In the genomic region with DNA sequence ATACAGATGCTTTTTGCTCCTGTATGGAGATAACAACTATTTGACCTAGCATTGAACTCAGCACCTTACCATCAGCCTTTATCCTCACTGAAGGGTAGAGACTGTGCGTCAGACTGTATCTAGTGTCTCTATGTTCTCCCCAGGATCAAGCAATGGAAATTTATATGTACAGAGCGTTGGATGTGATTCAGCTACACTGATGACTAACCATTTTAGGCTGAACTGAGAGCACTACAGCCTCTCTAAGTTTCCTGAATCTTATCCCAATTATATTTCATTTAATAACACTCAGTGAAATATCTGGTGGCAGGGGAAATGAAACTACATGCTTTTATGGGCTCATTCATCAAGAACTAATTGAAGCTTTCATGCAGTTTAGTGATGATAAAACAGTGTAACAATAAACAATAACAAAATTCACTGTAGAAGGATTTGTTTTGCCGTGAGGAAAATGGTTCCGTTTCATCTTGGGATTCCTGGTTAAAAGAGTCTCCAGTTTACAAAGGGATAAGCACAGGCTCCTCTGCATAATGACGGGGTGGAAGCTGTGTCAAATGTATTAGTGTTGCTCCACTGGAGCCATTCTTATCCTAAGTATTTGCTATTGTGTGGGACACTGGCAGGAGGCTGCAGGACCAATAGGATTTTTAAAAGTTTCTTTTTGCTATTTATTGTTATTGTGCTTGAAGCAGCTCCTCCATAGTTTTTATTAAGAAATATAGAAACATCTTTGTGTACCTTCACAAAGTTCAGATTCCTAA, we compare ENCODE assay signal across 15 cellular contexts.
DNase-seq lines count a peak whose midpoint lies in the region; ATAC-seq, FAIRE-seq and TF ChIP-seq lines count a peak whose summit lies in the region.
"Had no signal": no experiment of that assay in that cellular context is flagged by ENCODE, and none has a peak within 500 bp of the region (broad histone marks: within the 10 kb centered on the region; RNA-seq: fewer than 3 reads in every experiment).

No MANE protein-coding gene starts in this region.

- no peak overlapping the region for H3K9ac ChIP-seq in HUES64 (ENCODE audit: low read depth, low read length)
- peak overlapping the region; percentile 56 for H3K9ac ChIP-seq in astrocyte (ENCODE audit: low read length)

- WGBS in HUES64 = 62% methylated on average over 5 of the region's 5 CpGs
- WGBS in hepatocyte (ENCODE audit: low lambda C conversion rate, missing lambda C conversion rate) = 39% methylated on average over 5 of the region's 5 CpGs

- ATAC-seq in HG03378 (IDR thresholded peaks at IDR 0.05; ENCODE audit: unreplicated experiment) (no peak), left ventricle myocardium superior (no peak), HG03097 (IDR thresholded peaks at IDR 0.05; ENCODE audit: low FRiP score, unreplicated experiment) (no peak)
- ATAC-seq: body of pancreas had no signal

- no peak for TF ChIP-seq CTCF in astrocyte (IDR thresholded peaks at IDR 0.05; ENCODE audit: insufficient read depth, low read depth, low read length)
- no peak for TF ChIP-seq CTCF in hepatocyte (IDR thresholded peaks at IDR 0.05; ENCODE audit: poor library complexity)

- H3K4me3 ChIP-seq in HUES64 (ENCODE audit: low read length) (no peak overlapping the region), astrocyte (ENCODE audit: insufficient read depth, low read depth, low read length) (peak overlapping the region; percentile 49), hepatocyte (no peak overlapping the region)
- H3K4me3 ChIP-seq: body of pancreas, SJSA1, skin epidermis had no signal

- H4K20me1 ChIP-seq in astrocyte (ENCODE audit: insufficient read depth, low read length) (no peaks in the 10 kb centered on the region), hepatocyte (ENCODE audit: insufficient read depth, poor library complexity, severe bottlenecking) (no peaks in the 10 kb centered on the region)

- H3K27ac Mint-ChIP-seq in astrocyte (ENCODE audit: unreplicated experiment) = peak overlapping the region; percentile 0
- H3K27ac Mint-ChIP-seq: activated T-cell treated with anti-CD3 and anti-CD28 coated beads, Interleukin-2, amount 50 U/mL, for 24 hours; H9; type B pancreatic cell had no signal

- FAIRE-seq in astrocyte (lab: Jason Lieb, UNC) = peak; percentile 54

- H3K9me2 ChIP-seq in hepatocyte (replicated peaks; ENCODE audit: insufficient read depth) = no peaks in the 10 kb centered on the region

- H3K27me3 ChIP-seq in HUES64 (ENCODE audit: insufficient read depth, low read length) (no peaks in the 10 kb centered on the region), astrocyte (ENCODE audit: insufficient read depth, low read length) (no peaks in the 10 kb centered on the region), hepatocyte (no peaks in the 10 kb centered on the region)
- H3K27me3 ChIP-seq: body of pancreas, SJSA1 had no signal

- no peaks in the 10 kb centered on the region for H3K9me3 ChIP-seq in HUES64 (ENCODE audit: insufficient read depth, low read depth, low read length)
- H3K9me3 ChIP-seq in astrocyte (ENCODE audit: insufficient read depth, low read depth, low read length) = no peaks in the 10 kb centered on the region
- H3K9me3 ChIP-seq in hepatocyte (ENCODE audit: low read depth) = no peaks in the 10 kb centered on the region
- H3K9me3 ChIP-seq: body of pancreas, SJSA1 had no signal

- no peaks in the 10 kb centered on the region for H3K36me3 Mint-ChIP-seq in astrocyte (ENCODE audit: low read depth, unreplicated experiment)
- H3K36me3 Mint-ChIP-seq: type B pancreatic cell had no signal

- intact Hi-C loops in left ventricle myocardium superior (cut with micrococcal nuclease) = no loop called here

- peak overlapping the region; percentile 78 for H3K4me2 ChIP-seq in astrocyte (ENCODE audit: low read length)
- H3K4me2 ChIP-seq in hepatocyte = no peak overlapping the region

- H3K79me2 ChIP-seq in astrocyte (ENCODE audit: insufficient read depth, low read length) = no peaks in the 10 kb centered on the region
- no peaks in the 10 kb centered on the region for H3K79me2 ChIP-seq in hepatocyte

- H2AFZ ChIP-seq in astrocyte (ENCODE audit: low read depth, low read length) = peak overlapping the region; percentile 71
- peak overlapping the region; percentile 22 for H2AFZ ChIP-seq in hepatocyte

- H3K36me3 ChIP-seq in HUES64 (ENCODE audit: insufficient read depth, low read length) (no peaks in the 10 kb centered on the region), astrocyte (ENCODE audit: insufficient read depth, low read length) (no peaks in the 10 kb centered on the region), hepatocyte (replicated peaks; ENCODE audit: insufficient read depth, low read depth) (no peaks in the 10 kb centered on the region)
- H3K36me3 ChIP-seq: SJSA1 had no signal

- H3K4me1 Mint-ChIP-seq in astrocyte (ENCODE audit: low read depth, unreplicated experiment) = no peaks in the 10 kb centered on the region

- H3K27ac ChIP-seq in HUES64 (ENCODE audit: low read depth, low read length) (peak overlapping the region; percentile 62), astrocyte (ENCODE audit: low read depth, low read length) (peak overlapping the region; percentile 36), hepatocyte (no peak overlapping the region)
- H3K27ac ChIP-seq: body of pancreas, SJSA1 had no signal

- DNase-seq in A172 (ENCODE audit: low spot score) (peak; percentile 34), astrocyte (ENCODE audit: low read depth) (peak; percentile 78), hepatocyte (ENCODE audit: low spot score) (peak; percentile 4), left ventricle myocardium superior (no peak), activated T-cell treated with anti-CD3 and anti-CD28 coated beads for 4 hours (no peak)
- DNase-seq: activated T-cell treated with anti-CD3 and anti-CD28 coated beads, Interleukin-2, amount 50 U/mL, for 24 hours; body of pancreas; DMS79 treated with DMSO at 0.1 percent for 48 hours; H9 had no signal

- H3K4me3 Mint-ChIP-seq in astrocyte (ENCODE audit: unreplicated experiment) = no peak overlapping the region
- H3K4me3 Mint-ChIP-seq: activated T-cell treated with anti-CD3 and anti-CD28 coated beads, Interleukin-2, amount 50 U/mL, for 24 hours; H9; type B pancreatic cell had no signal

- no peaks in the 10 kb centered on the region for H3K9me3 Mint-ChIP-seq in astrocyte (ENCODE audit: unreplicated experiment)
- H3K9me3 Mint-ChIP-seq: activated T-cell treated with anti-CD3 and anti-CD28 coated beads, Interleukin-2, amount 50 U/mL, for 24 hours; H9; type B pancreatic cell had no signal

- H3K4me1 ChIP-seq in HUES64 (ENCODE audit: insufficient read depth, low read length) = peaks cover 20% of the 10 kb centered on the region
- peaks cover 7% of the 10 kb centered on the region for H3K4me1 ChIP-seq in astrocyte (ENCODE audit: insufficient read depth, low read length)
- no peaks in the 10 kb centered on the region for H3K4me1 ChIP-seq in hepatocyte (ENCODE audit: insufficient read depth)
- H3K4me1 ChIP-seq: body of pancreas, SJSA1 had no signal

- H3K27me3 Mint-ChIP-seq in astrocyte (ENCODE audit: low read depth, unreplicated experiment) = no peaks in the 10 kb centered on the region
- H3K27me3 Mint-ChIP-seq: activated T-cell treated with anti-CD3 and anti-CD28 coated beads, Interleukin-2, amount 50 U/mL, for 24 hours had no signal

Comparison
In these comparisons a context has a peak if more than half of its experiments do, and no peak if none do; other contexts are left out.
1. DNase-seq: peak in A172 (single experiment), astrocyte (single experiment) and hepatocyte (single experiment); none in left ventricle myocardium superior (single experiment) and activated T-cell treated with anti-CD3 and anti-CD28 coated beads for 4 hours (single experiment).